17 cellular contexts compared by ENCODE assay signal in the genomic region with DNA sequence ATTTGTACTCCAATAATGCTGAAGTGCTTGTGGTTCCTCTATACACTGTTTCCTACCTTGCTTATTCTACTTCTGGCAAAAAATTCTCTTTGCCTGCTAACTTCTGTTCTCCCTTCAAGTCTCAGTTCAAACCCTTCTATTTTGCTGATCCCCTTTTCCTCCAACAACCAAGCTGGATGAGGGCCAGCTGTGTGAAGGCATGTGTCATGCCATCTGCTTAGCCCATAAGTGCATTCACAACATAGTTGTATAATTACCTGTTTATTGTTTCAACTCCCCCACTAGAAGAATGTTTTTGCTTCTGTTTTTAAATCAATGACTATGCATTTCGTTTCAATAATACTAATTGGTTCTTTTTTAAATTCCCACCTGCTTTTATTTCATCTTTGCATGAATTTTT.
"Had no signal": no experiment of that assay in that cellular context is flagged by ENCODE, and none has a peak within 500 bp of the region (broad histone marks: within the 10 kb centered on the region; RNA-seq: fewer than 3 reads in every experiment).

No MANE protein-coding gene starts in this region.

- DNase-seq: activated CD4-positive, alpha-beta T cell treated with anti-CD3 and anti-CD28 coated beads for 36 hours; activated CD4-positive, alpha-beta T cell treated with anti-CD3 and anti-CD28 coated beads, Interleukin-2, amount 50 U/mL, for 48 hours; amniotic stem cell; body of pancreas; effector memory CD8-positive, alpha-beta T cell; esophagus squamous epithelium; immature natural killer cell; mesenchymal stem cell; natural killer cell; pancreas; sigmoid colon; spleen; stimulated activated CD4-positive, alpha-beta T cell treated with anti-CD3 and anti-CD28 coated beads, Interleukin-4, amount 100 ng/mL, for 4 hours; testis had no signal

- ATAC-seq: activated CD4-positive, alpha-beta T cell treated with anti-CD3 and anti-CD28 coated beads for 36 hours; body of pancreas; effector memory CD8-positive, alpha-beta T cell; natural killer cell; pancreas; stimulated activated memory B cell treated with anti-CD40 and anti-IgM and Interleukin-4, amounts not matched to agents 10 μg/mL and 1 μg/mL and 100 μg/mL, for 72 hours; WTC11 had no signal

- H3K27ac ChIP-seq: body of pancreas, esophagus squamous epithelium, neutrophil, pancreas, sigmoid colon, spleen, testis had no signal
